ENCODE assay signal across 10 cellular contexts in the genomic region with DNA sequence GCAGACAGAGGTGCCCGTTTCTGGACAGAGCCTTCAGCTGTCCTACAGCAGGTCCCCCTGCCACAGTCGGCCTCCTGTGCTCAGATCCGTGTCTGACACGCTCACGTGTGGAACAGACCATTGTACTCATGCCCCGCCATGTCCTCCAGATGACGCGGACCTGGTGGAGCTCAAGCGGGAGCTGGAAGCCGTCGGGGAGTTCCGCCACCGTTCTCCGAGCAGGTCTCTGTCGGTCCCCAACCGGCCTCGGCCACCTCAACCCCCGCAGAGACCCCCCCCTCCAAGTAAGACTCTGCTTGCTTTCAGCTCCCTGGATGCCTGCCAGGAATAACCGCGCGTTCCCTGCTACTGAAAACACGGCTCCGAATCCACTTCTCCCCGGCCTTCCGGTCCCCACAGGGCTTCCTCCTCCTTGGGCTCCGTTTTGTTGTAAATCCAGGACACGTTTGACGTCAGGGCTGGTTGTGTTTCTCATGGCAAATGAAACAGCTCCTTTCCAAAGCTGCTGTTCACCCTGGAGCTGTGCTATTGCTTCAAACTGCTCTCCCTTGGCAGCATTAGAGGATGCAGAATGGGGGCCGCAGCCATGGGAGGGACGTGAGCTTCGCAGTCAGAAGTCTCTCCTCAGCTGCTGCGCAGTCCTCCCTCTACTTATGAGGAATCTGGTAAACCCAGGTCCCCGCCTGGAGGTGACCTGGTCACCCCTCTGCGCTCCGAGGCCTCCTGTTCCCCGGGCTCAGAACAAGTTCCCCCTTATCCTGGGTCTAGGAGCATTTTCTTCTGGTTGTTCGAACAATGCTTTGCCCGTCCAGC.
DNase-seq lines count a peak whose midpoint lies in the region; ATAC-seq and TF ChIP-seq lines count a peak whose summit lies in the region.
"Had no signal": no experiment of that assay in that cellular context is flagged by ENCODE, and none has a peak within 500 bp of the region (broad histone marks: within the 10 kb centered on the region; RNA-seq: fewer than 3 reads in every experiment).

No MANE protein-coding gene starts in this region.

- 67 to 87% methylated on average over 3 to 37 of the region's 38 CpGs for WGBS in transverse colon (ENCODE audit: low coverage in 1 of 2), 2 donors

- in situ Hi-C loops in transverse colon (cut with MboI; ENCODE audit: low pct_ligation_motif_present in 1 of 4, low pct_unique_long_range_greater_than_20kb in 1 of 4, low sequenced_read_pairs in 3 of 4) (no loop called here), HAP-1 (cut with MboI; ENCODE audit: low sequenced_read_pairs) (no loop called here)

- no peak for TF ChIP-seq POLR2A in transverse colon (IDR thresholded peaks at IDR 0.05)

- H3K27ac Mint-ChIP-seq in activated naive CD4-positive, alpha-beta T cell treated with anti-CD3 and anti-CD28 coated beads, Interleukin-2, amount 10 ng/mL, durations not matched to agents 7 days and 5 days, result peak overlapping the region; percentile 42

- intact Hi-C loops in transverse colon (cut with DNase I; ENCODE audit: low total_unique reads), result no loop called here

- H3K9me3 Mint-ChIP-seq in activated naive CD4-positive, alpha-beta T cell treated with anti-CD3 and anti-CD28 coated beads, Interleukin-2, amount 10 ng/mL, durations not matched to agents 7 days and 5 days, result no peaks in the 10 kb centered on the region

- H3K4me1 ChIP-seq in transverse colon, result peaks cover 0 to 4% (median 1%) of the 10 kb centered on the region in 4 donors
- H3K4me1 ChIP-seq in HAP-1, result no peaks in the 10 kb centered on the region
- no peaks in the 10 kb centered on the region for H3K4me1 ChIP-seq in SJCRH30

- H3K27me3 ChIP-seq in transverse colon, result no peaks in the 10 kb centered on the region
- H3K27me3 ChIP-seq in HAP-1 (ENCODE audit: low read depth), result no peaks in the 10 kb centered on the region
- H3K27me3 ChIP-seq in SJCRH30, result no peaks in the 10 kb centered on the region

- H3K4me3 ChIP-seq in transverse colon, result no peak overlapping the region
- H3K4me3 ChIP-seq in HAP-1, result no peak overlapping the region
- no peak overlapping the region for H3K4me3 ChIP-seq in SJCRH30

- H3K9me3 ChIP-seq in transverse colon (no peaks in the 10 kb centered on the region), HAP-1 (no peaks in the 10 kb centered on the region), SJCRH30 (replicated peaks) (no peaks in the 10 kb centered on the region)

- H3K36me3 Mint-ChIP-seq in activated naive CD4-positive, alpha-beta T cell treated with anti-CD3 and anti-CD28 coated beads, Interleukin-2, amount 10 ng/mL, durations not matched to agents 7 days and 5 days, result peaks cover 71% of the 10 kb centered on the region

- H3K27ac ChIP-seq in transverse colon (peak overlapping the region in 2 of 4 donors; percentile 25 to 48), SJCRH30 (no peak overlapping the region)

- H3K36me3 ChIP-seq in transverse colon (peaks cover 0 to 22% (median 8%) of the 10 kb centered on the region in 4 donors), HAP-1 (replicated peaks) (peaks cover 13% of the 10 kb centered on the region), SJCRH30 (peaks cover 66% of the 10 kb centered on the region)

- no peak overlapping the region for H3K4me3 Mint-ChIP-seq in activated naive CD4-positive, alpha-beta T cell treated with anti-CD3 and anti-CD28 coated beads, Interleukin-2, amount 10 ng/mL, durations not matched to agents 7 days and 5 days

- ATAC-seq in HG03045 (IDR thresholded peaks at IDR 0.05; ENCODE audit: unreplicated experiment), result no peak

- H3K27me3 Mint-ChIP-seq in activated naive CD4-positive, alpha-beta T cell treated with anti-CD3 and anti-CD28 coated beads, Interleukin-2, amount 10 ng/mL, durations not matched to agents 7 days and 5 days, result no peaks in the 10 kb centered on the region

- TF ChIP-seq EP300 in transverse colon (IDR thresholded peaks at IDR 0.05; ENCODE audit: low read depth), result no peak

- TF ChIP-seq CTCF in transverse colon (IDR thresholded peaks at IDR 0.05), result no peak

- no peak for DNase-seq in activated naive CD4-positive, alpha-beta T cell treated with anti-CD3 and anti-CD28 coated beads, Interleukin-2, amount 10 ng/mL, durations not matched to agents 7 days and 5 days
- no peak for DNase-seq in activated naive CD4-positive, alpha-beta T cell treated with Interleukin-2 at 50 U/mL for 16 hours
- DNase-seq in brain pericyte (ENCODE audit: low read depth, low spot score) (peak; percentile 45), medulla oblongata (ENCODE audit: extremely low spot score) (peak; percentile 51), transverse colon (peak; percentile 27), HAP-1 (ENCODE audit: low spot score in 2 of 2) (no peak), SJCRH30 (no peak)
- DNase-seq: activated T-cell treated with anti-CD3 and anti-CD28 coated beads, Interleukin-2, amount 50 U/mL, for 1 hour; NCI-H146 had no signal

- CTCF ChIA-PET in activated naive CD4-positive, alpha-beta T cell treated with anti-CD3 and anti-CD28 coated beads, Interleukin-2, amount 10 ng/mL, durations not matched to agents 7 days and 5 days (lab: Charles Lee), result interaction anchor here (0.7 to 0.8 kb wide), 2 partner anchors 14 to 330 kb away, joined by 3 to 4 read pairs; no protein-coding TSS in a partner anchor

- peaks cover 19% of the 10 kb centered on the region for H3K4me1 Mint-ChIP-seq in activated naive CD4-positive, alpha-beta T cell treated with anti-CD3 and anti-CD28 coated beads, Interleukin-2, amount 10 ng/mL, durations not matched to agents 7 days and 5 days

Comparison
In these comparisons a context has a peak if more than half of its experiments do, and no peak if none do; other contexts are left out.
1. DNase-seq: peak in brain pericyte (single experiment), medulla oblongata (single experiment) and transverse colon (single experiment); none in activated naive CD4-positive, alpha-beta T cell treated with anti-CD3 and anti-CD28 coated beads, Interleukin-2, amount 10 ng/mL, durations not matched to agents 7 days and 5 days (single experiment), activated naive CD4-positive, alpha-beta T cell treated with Interleukin-2 at 50 U/mL for 16 hours (single experiment), HAP-1 (0 of 2) and SJCRH30 (0 of 2).